ENCODE assay signal across 14 cellular contexts in the genomic region with DNA sequence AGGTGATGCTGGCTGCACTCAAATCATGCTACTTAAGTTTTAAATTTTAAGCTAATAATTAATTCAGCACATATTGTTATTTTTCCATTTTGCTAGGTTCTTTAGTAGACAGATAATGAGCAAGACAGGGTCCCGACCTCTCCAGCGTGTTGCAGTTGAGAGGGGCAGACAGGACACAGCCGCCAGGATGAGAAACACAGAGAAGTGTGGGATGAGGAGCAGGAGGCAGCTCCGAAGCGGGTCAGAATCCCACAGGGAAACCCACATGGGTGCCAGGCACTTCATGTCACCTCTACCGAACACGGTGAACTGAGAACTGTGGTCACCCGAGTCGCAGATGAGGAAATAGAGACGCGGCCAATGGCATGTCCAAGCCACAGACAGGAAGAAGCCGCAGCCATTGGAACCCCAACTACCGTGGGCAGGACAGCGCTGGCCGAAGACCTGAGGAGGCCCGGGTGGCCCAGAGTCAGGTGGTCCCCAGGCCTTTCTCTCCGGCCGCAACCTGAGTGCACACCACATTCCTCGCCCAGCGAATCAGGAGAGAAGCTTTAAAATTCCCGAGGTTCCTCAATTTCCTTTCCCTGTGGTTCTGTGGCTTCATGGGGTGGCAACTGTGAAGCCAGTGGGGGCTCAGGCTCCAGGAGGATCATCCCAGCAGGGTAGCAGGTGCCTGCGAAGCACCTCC.
"Had no signal": no experiment of that assay in that cellular context is flagged by ENCODE, and none has a peak within 500 bp of the region (broad histone marks: within the 10 kb centered on the region; RNA-seq: fewer than 3 reads in every experiment).

No MANE protein-coding gene starts in this region.

- H3K27ac Mint-ChIP-seq: activated B cell treated with CpG ODN at 0.5 μM for 24 hours; activated CD8-positive, alpha-beta T cell treated with anti-CD3 and anti-CD28 coated beads for 36 hours; activated T-cell treated with anti-CD3 and anti-CD28 coated beads, Interleukin-2, amount 50 U/mL, for 72 hours; stimulated activated naive CD8-positive, alpha-beta T cell treated with anti-CD3 and anti-CD28 coated beads, Interleukin-15, Interleukin-2, amounts not matched to agents 100 ng/mL and 50 ng/mL, for 24 hours had no signal

- H3K27ac ChIP-seq: dorsolateral prefrontal cortex, SJCRH30, upper lobe of left lung had no signal

- H3K4me1 Mint-ChIP-seq: activated B cell treated with CpG ODN at 0.5 μM for 24 hours had no signal

- H3K4me3 Mint-ChIP-seq: activated B cell treated with CpG ODN at 0.5 μM for 24 hours; activated CD8-positive, alpha-beta T cell treated with anti-CD3 and anti-CD28 coated beads for 36 hours; activated T-cell treated with anti-CD3 and anti-CD28 coated beads, Interleukin-2, amount 50 U/mL, for 72 hours; stimulated activated naive CD8-positive, alpha-beta T cell treated with anti-CD3 and anti-CD28 coated beads, Interleukin-15, Interleukin-2, amounts not matched to agents 100 ng/mL and 50 ng/mL, for 24 hours had no signal

- H3K27me3 Mint-ChIP-seq: activated B cell treated with CpG ODN at 0.5 μM for 24 hours; activated CD8-positive, alpha-beta T cell treated with anti-CD3 and anti-CD28 coated beads for 36 hours; stimulated activated naive CD8-positive, alpha-beta T cell treated with anti-CD3 and anti-CD28 coated beads, Interleukin-15, Interleukin-2, amounts not matched to agents 100 ng/mL and 50 ng/mL, for 24 hours had no signal

- H3K4me1 ChIP-seq: SJCRH30, upper lobe of left lung had no signal

- H3K9me3 ChIP-seq: SJCRH30, upper lobe of left lung had no signal

- H3K36me3 ChIP-seq: SJCRH30 had no signal

- H3K4me3 ChIP-seq: dorsolateral prefrontal cortex, SJCRH30, upper lobe of left lung had no signal

- DNase-seq: activated B cell treated with CpG ODN at 0.5 μM for 24 hours; activated CD4-positive, alpha-beta T cell treated with anti-CD3 and anti-CD28 coated beads for 48 hours; activated CD8-positive, alpha-beta memory T cell treated with anti-CD3 and anti-CD28 coated beads, Interleukin-2, amount 50 U/mL, for 48 hours; activated CD8-positive, alpha-beta T cell treated with anti-CD3 and anti-CD28 coated beads for 36 hours; activated T-cell treated with anti-CD3 and anti-CD28 coated beads, Interleukin-2, amount 50 U/mL, for 72 hours; hippocampal formation; kidney glomerular epithelial cell; midbrain; SJCRH30; small intestine; T-helper 2 cell had no signal

- H3K9me3 Mint-ChIP-seq: activated B cell treated with CpG ODN at 0.5 μM for 24 hours; activated CD8-positive, alpha-beta T cell treated with anti-CD3 and anti-CD28 coated beads for 36 hours; stimulated activated naive CD8-positive, alpha-beta T cell treated with anti-CD3 and anti-CD28 coated beads, Interleukin-15, Interleukin-2, amounts not matched to agents 100 ng/mL and 50 ng/mL, for 24 hours had no signal

- H3K27me3 ChIP-seq: dorsolateral prefrontal cortex, SJCRH30, upper lobe of left lung had no signal

- ATAC-seq: activated CD8-positive, alpha-beta T cell treated with anti-CD3 and anti-CD28 coated beads for 36 hours; activated T-cell treated with anti-CD3 and anti-CD28 coated beads, Interleukin-2, amount 50 U/mL, for 72 hours had no signal
